3 cellular contexts compared by ENCODE assay signal in the genomic region with DNA sequence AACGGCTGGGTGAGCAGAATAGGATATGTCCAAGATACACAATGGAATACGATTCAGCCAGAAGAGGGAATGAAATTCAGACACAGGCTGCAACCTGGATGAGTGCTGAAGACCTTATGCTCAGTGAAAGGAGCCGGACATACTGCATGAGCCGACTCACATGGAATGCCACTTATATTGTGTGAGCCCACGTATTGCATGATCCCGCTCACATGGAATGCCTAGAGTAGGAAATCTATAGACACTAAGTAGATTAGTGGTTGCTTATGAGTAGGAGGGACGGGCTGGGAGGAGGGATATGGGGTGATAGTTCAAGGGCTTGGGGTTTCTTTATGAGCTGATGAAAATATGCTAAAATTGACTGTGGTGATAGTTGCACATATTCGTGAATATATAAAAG.
TF ChIP-seq lines count a peak whose summit lies in the region.

No MANE protein-coding gene starts in this region.

TF ChIP-seq in Ishikawa, 13 proteins besides CTCF, POLR2A, EP300 and RAD21:
- TF ChIP-seq CEBPB (IDR thresholded peaks at IDR 0.05) (no peak), CREB1 (IDR thresholded peaks at IDR 0.05; ENCODE audit: low read depth) (no peak), TEAD4 (IDR thresholded peaks at IDR 0.05) (peak; percentile 11; the same call in 1 of the 2 replicates)
- TF ChIP-seq, protein P1, sequence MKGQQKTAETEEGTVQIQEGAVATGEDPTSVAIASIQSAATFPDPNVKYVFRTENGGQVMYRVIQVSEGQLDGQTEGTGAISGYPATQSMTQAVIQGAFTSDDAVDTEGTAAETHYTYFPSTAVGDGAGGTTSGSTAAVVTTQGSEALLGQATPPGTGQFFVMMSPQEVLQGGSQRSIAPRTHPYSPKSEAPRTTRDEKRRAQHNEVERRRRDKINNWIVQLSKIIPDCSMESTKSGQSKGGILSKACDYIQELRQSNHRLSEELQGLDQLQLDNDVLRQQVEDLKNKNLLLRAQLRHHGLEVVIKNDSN (IDR thresholded peaks at IDR 0.05): no peak
TF ChIP-seq in Ishikawa: peak in this region for 1.

TF ChIP-seq in K562, 482 proteins besides CTCF, POLR2A, EP300 and RAD21:
- TF ChIP-seq MBD2 (IDR thresholded peaks at IDR 0.05; ENCODE audit: borderline replicate concordance, low read depth) (no peak), RCOR1 (IDR thresholded peaks at IDR 0.05; ENCODE audit: borderline replicate concordance in 1 of 2, low read depth in 2 of 2, low read length in 2 of 2) (no peak), SMAD2 (IDR thresholded peaks at IDR 0.05; ENCODE audit: low read depth, low read length) (no peak), ZNF707 (CRISPR knock-in tag; conservative IDR thresholded peaks at IDR 0.05) (no peak), ZNF77 (CRISPR knock-in tag; IDR thresholded peaks at IDR 0.05) (no peak), PHTF2 (CRISPR knock-in tag; IDR thresholded peaks at IDR 0.05) (no peak), SUPT5H (IDR thresholded peaks at IDR 0.05) (no peak), TCF7L2 (IDR thresholded peaks at IDR 0.05; ENCODE audit: low read depth, low read length) (no peak), MTA2 (IDR thresholded peaks at IDR 0.05; ENCODE audit: low read depth) (no peak), MCM2 (IDR thresholded peaks at IDR 0.05; ENCODE audit: low read depth) (no peak), FOXJ3 (CRISPR knock-in tag; IDR thresholded peaks at IDR 0.05) (no peak)
- TF ChIP-seq, protein P2, sequence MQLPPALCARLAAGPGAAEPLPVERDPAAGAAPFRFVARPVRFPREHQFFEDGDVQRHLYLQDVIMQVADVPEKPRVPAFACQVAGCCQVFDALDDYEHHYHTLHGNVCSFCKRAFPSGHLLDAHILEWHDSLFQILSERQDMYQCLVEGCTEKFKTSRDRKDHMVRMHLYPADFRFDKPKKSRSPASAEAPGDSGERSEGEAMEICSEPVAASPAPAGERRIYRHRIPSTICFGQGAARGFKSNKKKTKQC (CRISPR knock-in tag; IDR thresholded peaks at IDR 0.05): no peak
- TF ChIP-seq, protein P3, sequence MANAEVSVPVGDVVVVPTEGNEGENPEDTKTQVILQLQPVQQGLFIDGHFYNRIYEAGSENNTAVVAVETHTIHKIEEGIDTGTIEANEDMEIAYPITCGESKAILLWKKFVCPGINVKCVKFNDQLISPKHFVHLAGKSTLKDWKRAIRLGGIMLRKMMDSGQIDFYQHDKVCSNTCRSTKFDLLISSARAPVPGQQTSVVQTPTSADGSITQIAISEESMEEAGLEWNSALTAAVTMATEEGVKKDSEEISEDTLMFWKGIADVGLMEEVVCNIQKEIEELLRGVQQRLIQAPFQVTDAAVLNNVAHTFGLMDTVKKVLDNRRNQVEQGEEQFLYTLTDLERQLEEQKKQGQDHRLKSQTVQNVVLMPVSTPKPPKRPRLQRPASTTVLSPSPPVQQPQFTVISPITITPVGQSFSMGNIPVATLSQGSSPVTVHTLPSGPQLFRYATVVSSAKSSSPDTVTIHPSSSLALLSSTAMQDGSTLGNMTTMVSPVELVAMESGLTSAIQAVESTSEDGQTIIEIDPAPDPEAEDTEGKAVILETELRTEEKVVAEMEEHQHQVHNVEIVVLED (CRISPR knock-in tag; IDR thresholded peaks at IDR 0.05): no peak
- TF ChIP-seq, protein P4, sequence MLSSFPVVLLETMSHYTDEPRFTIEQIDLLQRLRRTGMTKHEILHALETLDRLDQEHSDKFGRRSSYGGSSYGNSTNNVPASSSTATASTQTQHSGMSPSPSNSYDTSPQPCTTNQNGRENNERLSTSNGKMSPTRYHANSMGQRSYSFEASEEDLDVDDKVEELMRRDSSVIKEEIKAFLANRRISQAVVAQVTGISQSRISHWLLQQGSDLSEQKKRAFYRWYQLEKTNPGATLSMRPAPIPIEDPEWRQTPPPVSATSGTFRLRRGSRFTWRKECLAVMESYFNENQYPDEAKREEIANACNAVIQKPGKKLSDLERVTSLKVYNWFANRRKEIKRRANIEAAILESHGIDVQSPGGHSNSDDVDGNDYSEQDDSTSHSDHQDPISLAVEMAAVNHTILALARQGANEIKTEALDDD (IDR thresholded peaks at IDR 0.05): no peak
- TF ChIP-seq, protein P5, sequence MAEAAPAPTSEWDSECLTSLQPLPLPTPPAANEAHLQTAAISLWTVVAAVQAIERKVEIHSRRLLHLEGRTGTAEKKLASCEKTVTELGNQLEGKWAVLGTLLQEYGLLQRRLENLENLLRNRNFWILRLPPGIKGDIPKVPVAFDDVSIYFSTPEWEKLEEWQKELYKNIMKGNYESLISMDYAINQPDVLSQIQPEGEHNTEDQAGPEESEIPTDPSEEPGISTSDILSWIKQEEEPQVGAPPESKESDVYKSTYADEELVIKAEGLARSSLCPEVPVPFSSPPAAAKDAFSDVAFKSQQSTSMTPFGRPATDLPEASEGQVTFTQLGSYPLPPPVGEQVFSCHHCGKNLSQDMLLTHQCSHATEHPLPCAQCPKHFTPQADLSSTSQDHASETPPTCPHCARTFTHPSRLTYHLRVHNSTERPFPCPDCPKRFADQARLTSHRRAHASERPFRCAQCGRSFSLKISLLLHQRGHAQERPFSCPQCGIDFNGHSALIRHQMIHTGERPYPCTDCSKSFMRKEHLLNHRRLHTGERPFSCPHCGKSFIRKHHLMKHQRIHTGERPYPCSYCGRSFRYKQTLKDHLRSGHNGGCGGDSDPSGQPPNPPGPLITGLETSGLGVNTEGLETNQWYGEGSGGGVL (CRISPR knock-in tag; IDR thresholded peaks at IDR 0.05): no peak
- TF ChIP-seq, protein P6, sequence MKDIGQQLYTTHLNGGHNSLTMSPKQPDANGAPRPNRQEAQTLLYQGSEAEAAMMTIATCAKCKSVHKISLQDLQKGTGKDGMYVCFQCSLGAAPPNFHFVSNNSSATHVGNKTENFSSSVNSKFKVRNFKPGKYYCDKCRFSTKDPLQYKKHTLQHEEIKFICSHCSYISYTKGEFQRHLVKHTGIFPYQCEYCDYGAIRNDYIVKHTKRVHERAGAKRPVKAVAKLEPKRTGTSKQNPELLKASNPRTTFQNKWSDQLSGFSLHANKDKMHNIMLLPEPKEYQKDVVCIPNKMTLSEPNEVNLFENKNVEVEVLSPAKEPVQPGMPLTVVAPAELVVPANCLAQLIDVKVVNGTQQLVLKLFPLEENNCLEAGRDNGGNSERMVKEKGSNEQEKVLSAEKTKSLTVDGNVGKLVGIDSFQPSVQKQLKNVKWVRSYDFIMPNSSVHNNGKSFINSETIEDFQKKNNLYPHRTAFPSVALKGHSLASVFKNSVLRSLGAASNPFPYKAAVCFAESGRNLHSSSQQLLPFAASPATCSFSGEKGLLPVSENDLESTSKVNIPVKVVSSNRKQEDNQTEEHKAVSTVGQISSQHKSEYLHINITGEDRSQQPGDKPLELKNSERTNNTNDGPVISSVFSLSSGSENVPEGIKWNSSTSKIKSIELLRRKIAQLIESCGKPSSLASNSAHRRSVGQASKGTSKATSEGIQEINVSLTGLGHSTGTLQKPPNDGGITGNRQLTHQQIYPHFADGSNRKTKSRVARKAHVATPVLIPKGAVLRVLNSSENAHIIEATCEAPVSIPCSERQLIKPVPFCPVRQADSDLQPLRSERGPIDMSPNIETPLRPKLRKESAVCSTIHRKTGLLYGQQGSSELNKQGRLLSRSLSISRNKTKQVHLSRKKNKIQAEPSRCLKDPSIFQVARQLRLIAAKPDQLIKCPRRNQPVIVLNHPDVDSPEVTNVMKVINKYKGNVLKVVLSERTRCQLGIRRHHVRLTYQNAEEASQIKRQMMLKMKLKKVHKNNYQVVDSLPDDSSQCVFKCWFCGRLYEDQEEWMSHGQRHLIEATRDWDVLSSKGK (CRISPR knock-in tag; IDR thresholded peaks at IDR 0.05): no peak

TF ChIP-seq in HepG2, 621 proteins besides CTCF, POLR2A, EP300 and RAD21:
- no peak for TF ChIP-seq ZNF562 (CRISPR knock-in tag; IDR thresholded peaks at IDR 0.05; ENCODE audit: borderline replicate concordance)
- TF ChIP-seq, protein P7, sequence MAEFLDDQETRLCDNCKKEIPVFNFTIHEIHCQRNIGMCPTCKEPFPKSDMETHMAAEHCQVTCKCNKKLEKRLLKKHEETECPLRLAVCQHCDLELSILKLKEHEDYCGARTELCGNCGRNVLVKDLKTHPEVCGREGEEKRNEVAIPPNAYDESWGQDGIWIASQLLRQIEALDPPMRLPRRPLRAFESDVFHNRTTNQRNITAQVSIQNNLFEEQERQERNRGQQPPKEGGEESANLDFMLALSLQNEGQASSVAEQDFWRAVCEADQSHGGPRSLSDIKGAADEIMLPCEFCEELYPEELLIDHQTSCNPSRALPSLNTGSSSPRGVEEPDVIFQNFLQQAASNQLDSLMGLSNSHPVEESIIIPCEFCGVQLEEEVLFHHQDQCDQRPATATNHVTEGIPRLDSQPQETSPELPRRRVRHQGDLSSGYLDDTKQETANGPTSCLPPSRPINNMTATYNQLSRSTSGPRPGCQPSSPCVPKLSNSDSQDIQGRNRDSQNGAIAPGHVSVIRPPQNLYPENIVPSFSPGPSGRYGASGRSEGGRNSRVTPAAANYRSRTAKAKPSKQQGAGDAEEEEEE (CRISPR knock-in tag; IDR thresholded peaks at IDR 0.05; ENCODE audit: borderline replicate concordance): no peak
- TF ChIP-seq, protein P8, sequence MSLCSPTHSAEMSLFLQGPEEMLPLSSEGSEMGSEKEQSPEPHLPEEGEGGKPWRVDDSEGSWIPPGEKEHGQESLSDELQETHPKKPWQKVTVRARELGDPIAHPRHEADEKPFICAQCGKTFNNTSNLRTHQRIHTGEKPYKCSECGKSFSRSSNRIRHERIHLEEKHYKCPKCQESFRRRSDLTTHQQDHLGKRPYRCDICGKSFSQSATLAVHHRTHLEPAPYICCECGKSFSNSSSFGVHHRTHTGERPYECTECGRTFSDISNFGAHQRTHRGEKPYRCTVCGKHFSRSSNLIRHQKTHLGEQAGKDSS (CRISPR knock-in tag; IDR thresholded peaks at IDR 0.05; ENCODE audit: borderline replicate concordance, low read depth): no peak
- no peak for TF ChIP-seq ZNF776 (CRISPR knock-in tag; IDR thresholded peaks at IDR 0.05)
- TF ChIP-seq ZNF224 (CRISPR knock-in tag; IDR thresholded peaks at IDR 0.05): no peak
- TF ChIP-seq, protein P9, sequence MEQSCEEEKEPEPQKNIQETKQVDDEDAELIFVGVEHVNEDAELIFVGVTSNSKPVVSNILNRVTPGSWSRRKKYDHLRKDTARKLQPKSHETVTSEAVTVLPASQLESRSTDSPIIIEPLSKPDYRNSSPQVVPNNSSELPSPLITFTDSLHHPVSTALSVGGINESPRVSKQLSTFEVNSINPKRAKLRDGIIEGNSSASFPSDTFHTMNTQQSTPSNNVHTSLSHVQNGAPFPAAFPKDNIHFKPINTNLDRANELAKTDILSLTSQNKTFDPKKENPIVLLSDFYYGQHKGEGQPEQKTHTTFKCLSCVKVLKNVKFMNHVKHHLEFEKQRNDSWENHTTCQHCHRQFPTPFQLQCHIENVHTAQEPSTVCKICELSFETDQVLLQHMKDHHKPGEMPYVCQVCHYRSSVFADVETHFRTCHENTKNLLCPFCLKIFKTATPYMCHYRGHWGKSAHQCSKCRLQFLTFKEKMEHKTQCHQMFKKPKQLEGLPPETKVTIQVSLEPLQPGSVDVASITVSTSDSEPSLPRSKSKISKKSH (CRISPR knock-in tag; IDR thresholded peaks at IDR 0.05; ENCODE audit: borderline replicate concordance): no peak
- no peak for TF ChIP-seq FOXO1 (CRISPR knock-in tag; IDR thresholded peaks at IDR 0.05)
- no peak for TF ChIP-seq BRCA1 (CRISPR knock-in tag; IDR thresholded peaks at IDR 0.05)
- TF ChIP-seq CHD4 (IDR thresholded peaks at IDR 0.05; ENCODE audit: borderline replicate concordance, low read length): no peak
- TF ChIP-seq CC2D1A (CRISPR knock-in tag; IDR thresholded peaks at IDR 0.05): no peak
- TF ChIP-seq HNF4G (IDR thresholded peaks at IDR 0.05; ENCODE audit: borderline replicate concordance, low read depth, low read length): no peak
- no peak for TF ChIP-seq HNF4G (CRISPR knock-in tag; IDR thresholded peaks at IDR 0.05; ENCODE audit: borderline replicate concordance, low read depth)
- no peak for TF ChIP-seq CBX2 (IDR thresholded peaks at IDR 0.05; ENCODE audit: low read depth, low read length)
- no peak for TF ChIP-seq CBX2 (CRISPR knock-in tag; IDR thresholded peaks at IDR 0.05; ENCODE audit: low read depth)
- no peak for TF ChIP-seq ZNF383 (CRISPR knock-in tag; IDR thresholded peaks at IDR 0.05; ENCODE audit: borderline replicate concordance)
- no peak for TF ChIP-seq ZNF549 (CRISPR knock-in tag; IDR thresholded peaks at IDR 0.05)
